Comparison of ENCODE assay signal across 1 cellular context in the genomic region with DNA sequence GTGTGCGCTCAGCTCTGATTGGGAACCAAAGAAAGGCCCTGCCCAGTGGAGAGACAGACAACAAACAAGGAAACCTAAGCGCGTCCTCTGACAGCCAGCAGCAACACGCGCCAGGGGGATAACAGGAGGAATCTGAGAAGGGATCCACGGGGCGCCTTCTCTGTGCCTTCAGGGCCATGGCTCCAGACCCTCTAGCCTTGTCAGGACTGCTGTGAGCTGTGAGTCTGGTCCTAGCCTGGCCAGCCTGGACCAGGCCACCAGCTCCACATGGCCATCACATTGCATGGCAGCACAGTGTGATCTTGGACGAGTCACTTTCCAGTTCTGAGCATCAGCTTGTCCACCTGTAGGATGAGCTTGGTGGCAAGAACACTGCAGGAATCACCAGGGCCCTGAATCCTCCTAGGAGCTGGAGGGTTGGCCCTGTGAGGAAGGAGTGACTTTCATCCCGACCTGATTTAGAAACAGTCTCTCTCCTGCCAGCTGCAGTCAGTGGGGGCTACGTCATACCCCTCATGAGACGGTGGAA.
TF ChIP-seq lines count a peak whose summit lies in the region.

No MANE protein-coding gene starts in this region.

TF ChIP-seq in HEK293, 187 proteins besides CTCF, POLR2A, EP300 and RAD21 (continued from another document):
- TF ChIP-seq, protein P1, sequence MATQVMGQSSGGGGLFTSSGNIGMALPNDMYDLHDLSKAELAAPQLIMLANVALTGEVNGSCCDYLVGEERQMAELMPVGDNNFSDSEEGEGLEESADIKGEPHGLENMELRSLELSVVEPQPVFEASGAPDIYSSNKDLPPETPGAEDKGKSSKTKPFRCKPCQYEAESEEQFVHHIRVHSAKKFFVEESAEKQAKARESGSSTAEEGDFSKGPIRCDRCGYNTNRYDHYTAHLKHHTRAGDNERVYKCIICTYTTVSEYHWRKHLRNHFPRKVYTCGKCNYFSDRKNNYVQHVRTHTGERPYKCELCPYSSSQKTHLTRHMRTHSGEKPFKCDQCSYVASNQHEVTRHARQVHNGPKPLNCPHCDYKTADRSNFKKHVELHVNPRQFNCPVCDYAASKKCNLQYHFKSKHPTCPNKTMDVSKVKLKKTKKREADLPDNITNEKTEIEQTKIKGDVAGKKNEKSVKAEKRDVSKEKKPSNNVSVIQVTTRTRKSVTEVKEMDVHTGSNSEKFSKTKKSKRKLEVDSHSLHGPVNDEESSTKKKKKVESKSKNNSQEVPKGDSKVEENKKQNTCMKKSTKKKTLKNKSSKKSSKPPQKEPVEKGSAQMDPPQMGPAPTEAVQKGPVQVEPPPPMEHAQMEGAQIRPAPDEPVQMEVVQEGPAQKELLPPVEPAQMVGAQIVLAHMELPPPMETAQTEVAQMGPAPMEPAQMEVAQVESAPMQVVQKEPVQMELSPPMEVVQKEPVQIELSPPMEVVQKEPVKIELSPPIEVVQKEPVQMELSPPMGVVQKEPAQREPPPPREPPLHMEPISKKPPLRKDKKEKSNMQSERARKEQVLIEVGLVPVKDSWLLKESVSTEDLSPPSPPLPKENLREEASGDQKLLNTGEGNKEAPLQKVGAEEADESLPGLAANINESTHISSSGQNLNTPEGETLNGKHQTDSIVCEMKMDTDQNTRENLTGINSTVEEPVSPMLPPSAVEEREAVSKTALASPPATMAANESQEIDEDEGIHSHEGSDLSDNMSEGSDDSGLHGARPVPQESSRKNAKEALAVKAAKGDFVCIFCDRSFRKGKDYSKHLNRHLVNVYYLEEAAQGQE (tag by site-specific recombination; IDR thresholded peaks at IDR 0.05) = no peak
- TF ChIP-seq ZFP37 (tag by site-specific recombination; IDR thresholded peaks at IDR 0.05) = no peak
TF ChIP-seq in HEK293: peak in this region for 1.
